In the genomic region with DNA sequence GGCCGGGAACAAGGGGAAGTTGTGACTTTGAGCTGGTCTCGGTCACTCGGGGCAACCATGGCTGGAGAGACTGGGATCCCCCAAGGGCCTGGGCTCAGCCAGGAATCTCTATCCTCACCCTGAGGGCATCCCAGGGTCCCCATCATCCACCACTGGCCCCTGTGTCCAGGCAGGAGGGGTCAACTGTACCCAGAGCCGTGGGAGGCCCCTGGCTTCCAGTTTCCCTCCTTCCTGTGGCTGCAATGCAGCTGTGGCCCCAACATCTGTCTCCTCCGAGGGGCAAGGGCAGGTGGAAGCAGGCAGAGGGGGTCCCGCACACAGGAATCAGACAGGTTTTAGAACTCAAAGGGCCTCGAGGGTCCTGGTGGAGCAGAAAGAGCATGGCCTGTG, we compare ENCODE assay signal across 31 cellular contexts.
"Had no signal": no experiment of that assay in that cellular context is flagged by ENCODE, and none has a peak within 500 bp of the region (broad histone marks: within the 10 kb centered on the region; RNA-seq: fewer than 3 reads in every experiment).

No MANE protein-coding gene starts in this region.

- H3K4me3 Mint-ChIP-seq: naive thymus-derived CD8-positive, alpha-beta T cell; nephron; neural crest cell; stimulated activated naive B cell treated with anti-CD40 and anti-IgM and Interleukin-4, amounts not matched to agents 10 μg/mL and 1 μg/mL and 100 μg/mL, for 72 hours had no signal

- H3K36me3 Mint-ChIP-seq: stimulated activated naive B cell treated with anti-CD40 and anti-IgM and Interleukin-4, amounts not matched to agents 10 μg/mL and 1 μg/mL and 100 μg/mL, for 72 hours had no signal

- H3K4me1 ChIP-seq: lower lobe of right lung, pancreas, prostate gland, suprapubic skin, tibial artery, upper lobe of right lung had no signal

- H3K4me3 ChIP-seq: lower lobe of right lung, pancreas, prostate gland, skin epidermis, suprapubic skin, thoracic aorta, tibial artery, upper lobe of right lung had no signal

- H3K4me1 Mint-ChIP-seq: naive thymus-derived CD8-positive, alpha-beta T cell; nephron; stimulated activated naive B cell treated with anti-CD40 and anti-IgM and Interleukin-4, amounts not matched to agents 10 μg/mL and 1 μg/mL and 100 μg/mL, for 72 hours had no signal

- ATAC-seq: left cardiac atrium; left lobe of liver; lower lobe of right lung; naive thymus-derived CD8-positive, alpha-beta T cell; pancreas; right cardiac atrium; sciatic nerve; stimulated activated naive B cell treated with anti-CD40 and anti-IgM and Interleukin-4, amounts not matched to agents 10 μg/mL and 1 μg/mL and 100 μg/mL, for 72 hours; stimulated activated naive CD8-positive, alpha-beta T cell treated with anti-CD3 and anti-CD28 coated beads, Interleukin-15, Interleukin-2, amounts not matched to agents 100 U/mL and 50 U/mL, for 24 hours; upper lobe of right lung had no signal

- H3K27ac Mint-ChIP-seq: naive thymus-derived CD8-positive, alpha-beta T cell; stimulated activated naive B cell treated with anti-CD40 and anti-IgM and Interleukin-4, amounts not matched to agents 10 μg/mL and 1 μg/mL and 100 μg/mL, for 72 hours had no signal

- H3K27me3 ChIP-seq: neutrophil, pancreas, suprapubic skin, upper lobe of right lung had no signal

- FAIRE-seq: keratinocyte, pancreas, urothelium cell line had no signal

- H3K9me3 ChIP-seq: lower lobe of right lung, neutrophil, pancreas, prostate gland, suprapubic skin, thoracic aorta, tibial artery, upper lobe of right lung had no signal

- H3K9me3 Mint-ChIP-seq: nephron; neural crest cell; stimulated activated naive B cell treated with anti-CD40 and anti-IgM and Interleukin-4, amounts not matched to agents 10 μg/mL and 1 μg/mL and 100 μg/mL, for 72 hours had no signal

- H3K36me3 ChIP-seq: lower lobe of right lung, neutrophil, pancreas, prostate gland, suprapubic skin, thoracic aorta, tibial artery, upper lobe of right lung had no signal

- H3K27ac ChIP-seq: lower lobe of right lung, neutrophil, pancreas, prostate gland, skin epidermis, suprapubic skin, thoracic aorta, tibial artery, upper lobe of right lung had no signal

- DNase-seq: hippocampal formation; kidney glomerular epithelial cell; left cardiac atrium; lower lobe of right lung; mammary epithelial cell; mesenchymal stem cell; naive thymus-derived CD8-positive, alpha-beta T cell; occipital lobe; retina; stimulated activated CD4-positive, alpha-beta T cell treated with anti-CD3 and anti-CD28 coated beads, Interleukin-12 subunit alpha, Interleukin-12 subunit beta, amount 100 ng/mL, for 4 hours; stimulated activated CD4-positive, alpha-beta T cell treated with anti-CD3 and anti-CD28 coated beads, Interleukin-15, amount 100 ng/mL, for 24 hours; stimulated activated CD4-positive, alpha-beta T cell treated with anti-CD3 and anti-CD28 coated beads, Interleukin-2, amount 100 ng/mL, for 24 hours; stimulated activated CD4-positive, alpha-beta T cell treated with anti-CD3 and anti-CD28 coated beads, Interleukin-4, amount 100 ng/mL, for 1 hour; stimulated activated naive B cell treated with anti-CD40 and anti-IgM and Interleukin-4, amounts not matched to agents 10 μg/mL and 1 μg/mL and 100 μg/mL, for 72 hours; stimulated activated naive CD8-positive, alpha-beta T cell treated with anti-CD3 and anti-CD28 coated beads, Interleukin-15, Interleukin-2, amounts not matched to agents 100 U/mL and 50 U/mL, for 24 hours; tibial artery; trophoblast cell; upper lobe of right lung had no signal
